12 cellular contexts compared by ENCODE assay signal in genomic region chr15:101560722-101561583, GRCh38.
"Had no signal": no experiment of that assay in that cellular context is flagged by ENCODE, and none has a peak within 500 bp of the region (broad histone marks: within the 10 kb centered on the region; RNA-seq: fewer than 3 reads in every experiment).

No MANE protein-coding gene starts in this region.

- H3K36me3 ChIP-seq: gastroesophageal sphincter, pancreas, tibial artery had no signal

- DNase-seq: activated CD4-positive, alpha-beta T cell treated with anti-CD3 and anti-CD28 coated beads, Interleukin-2, amount 10 ng/mL, durations not matched to agents 7 days and 5 days; activated naive CD4-positive, alpha-beta T cell treated with anti-CD3 and anti-CD28 coated beads, Interleukin-2, amount 10 ng/mL, durations not matched to agents 7 days and 5 days; dorsolateral prefrontal cortex; erythroblast; pancreas; stimulated activated CD4-positive, alpha-beta T cell treated with anti-CD3 and anti-CD28 coated beads, Interleukin-4, amount 100 ng/mL, for 24 hours; stimulated activated naive CD4-positive, alpha-beta T cell; tibial artery had no signal

- ATAC-seq: gastroesophageal sphincter, pancreas had no signal

- H3K27ac Mint-ChIP-seq: activated CD4-positive, alpha-beta T cell treated with anti-CD3 and anti-CD28 coated beads, Interleukin-2, amount 10 ng/mL, durations not matched to agents 7 days and 5 days; activated naive CD4-positive, alpha-beta T cell treated with anti-CD3 and anti-CD28 coated beads, Interleukin-2, amount 10 ng/mL, durations not matched to agents 7 days and 5 days; T-helper 2 cell treated with Interferon-gamma antibody and Interleukin-4, amounts not matched to agents 5 μg/mL and 100 μg/mL, for 36 hours had no signal

- H3K4me3 ChIP-seq: dorsolateral prefrontal cortex, gastroesophageal sphincter, lung, pancreas, skin epidermis, tibial artery had no signal

- H3K4me3 Mint-ChIP-seq: activated CD4-positive, alpha-beta T cell treated with anti-CD3 and anti-CD28 coated beads, Interleukin-2, amount 10 ng/mL, durations not matched to agents 7 days and 5 days; activated naive CD4-positive, alpha-beta T cell treated with anti-CD3 and anti-CD28 coated beads, Interleukin-2, amount 10 ng/mL, durations not matched to agents 7 days and 5 days; T-helper 2 cell treated with Interferon-gamma antibody and Interleukin-4, amounts not matched to agents 5 μg/mL and 100 μg/mL, for 36 hours had no signal

- H3K9me3 ChIP-seq: gastroesophageal sphincter, pancreas, tibial artery had no signal

- H3K9me3 Mint-ChIP-seq: activated CD4-positive, alpha-beta T cell treated with anti-CD3 and anti-CD28 coated beads, Interleukin-2, amount 10 ng/mL, durations not matched to agents 7 days and 5 days; activated naive CD4-positive, alpha-beta T cell treated with anti-CD3 and anti-CD28 coated beads, Interleukin-2, amount 10 ng/mL, durations not matched to agents 7 days and 5 days; T-helper 2 cell treated with Interferon-gamma antibody and Interleukin-4, amounts not matched to agents 5 μg/mL and 100 μg/mL, for 36 hours had no signal

- H3K4me1 Mint-ChIP-seq: activated CD4-positive, alpha-beta T cell treated with anti-CD3 and anti-CD28 coated beads, Interleukin-2, amount 10 ng/mL, durations not matched to agents 7 days and 5 days; activated naive CD4-positive, alpha-beta T cell treated with anti-CD3 and anti-CD28 coated beads, Interleukin-2, amount 10 ng/mL, durations not matched to agents 7 days and 5 days had no signal

- H3K27me3 ChIP-seq: gastroesophageal sphincter, pancreas had no signal

- H3K27ac ChIP-seq: dorsolateral prefrontal cortex, gastroesophageal sphincter, pancreas, skin epidermis, tibial artery had no signal

- H3K4me1 ChIP-seq: gastroesophageal sphincter, pancreas, tibial artery had no signal

- H3K36me3 Mint-ChIP-seq: activated naive CD4-positive, alpha-beta T cell treated with anti-CD3 and anti-CD28 coated beads, Interleukin-2, amount 10 ng/mL, durations not matched to agents 7 days and 5 days had no signal

- H3K27me3 Mint-ChIP-seq: activated CD4-positive, alpha-beta T cell treated with anti-CD3 and anti-CD28 coated beads, Interleukin-2, amount 10 ng/mL, durations not matched to agents 7 days and 5 days had no signal
